ENCODE assay signal across 18 cellular contexts in genomic region chr3:46447535-46447934, GRCh38. TPM values are rescaled to one million over a fixed set of nuclear protein-coding genes. Genes with fewer than 3 reads are reported as not detected.
A peak's percentile ranks its signal among the peaks of the same experiment; 100 is the strongest.
DNase-seq lines count a peak whose midpoint lies in the region; TF ChIP-seq lines count a peak whose summit lies in the region.
"Had no signal": no experiment of that assay in that cellular context is flagged by ENCODE, and none has a peak within 500 bp of the region (broad histone marks: within the 10 kb centered on the region; RNA-seq: fewer than 3 reads in every experiment).

No MANE protein-coding gene starts in this region.

- no peaks in the 10 kb centered on the region for H3K9me3 Mint-ChIP-seq in activated naive CD8-positive, alpha-beta T cell treated with anti-CD3 and anti-CD28 coated beads for 36 hours
- H3K9me3 Mint-ChIP-seq: CD8-positive, alpha-beta memory T cell had no signal

- no peak overlapping the region for H3K4me3 Mint-ChIP-seq in activated naive CD8-positive, alpha-beta T cell treated with anti-CD3 and anti-CD28 coated beads for 36 hours
- H3K4me3 Mint-ChIP-seq: CD8-positive, alpha-beta memory T cell had no signal

- H3F3A ChIP-seq in Loucy (ENCODE audit: low read depth) = no peaks in the 10 kb centered on the region

- no peaks in the 10 kb centered on the region for H3K4me1 Mint-ChIP-seq in activated naive CD8-positive, alpha-beta T cell treated with anti-CD3 and anti-CD28 coated beads for 36 hours

- H3K36me3 ChIP-seq in Loucy (ENCODE audit: insufficient read depth, low read length) = no peaks in the 10 kb centered on the region
- H3K36me3 ChIP-seq: BE2C, MG63 had no signal

- H3K9me2 ChIP-seq in Loucy (replicated peaks; ENCODE audit: low read depth, low read length) = no peaks in the 10 kb centered on the region
- H3K9me2 ChIP-seq: SK-N-SH had no signal

- H3K4me1 ChIP-seq in Loucy (ENCODE audit: insufficient read depth, low read length, poor library complexity, severe bottlenecking) = peaks cover 4% of the 10 kb centered on the region
- H3K4me1 ChIP-seq: BE2C had no signal

- no peaks in the 10 kb centered on the region for H3K9me3 ChIP-seq in Loucy (ENCODE audit: insufficient read depth, low read depth, low read length)
- H3K9me3 ChIP-seq: BE2C, MG63, SK-N-SH had no signal

- DNase-seq in CD1c-positive myeloid dendritic cell (ENCODE audit: extremely low spot score) = peak; percentile 60
- DNase-seq in NOMO-1 treated with DMSO at 0.1 percent for 48 hours (lab: John Stamatoyannopoulos, UW; ENCODE audit: unreplicated experiment) = peak; percentile 75
- peak; percentile 42 for DNase-seq in islet precursor cell
- no peak for DNase-seq in NCI-H2081 (lab: John Stamatoyannopoulos, UW)
- DNase-seq in activated naive CD8-positive, alpha-beta T cell treated with anti-CD3 and anti-CD28 coated beads for 36 hours = no peak
- no peak for DNase-seq in nucleus accumbens (lab: John Stamatoyannopoulos, UW)
- DNase-seq: BE2C; CD8-positive, alpha-beta memory T cell; MG63; NCI-H1417 treated with DMSO at 0.1 percent for 48 hours; NCI-H446 treated with DMSO at 0.1 percent for 48 hours; NK-92 treated with Interleukin-12 subunit alpha and Interleukin-12 subunit beta, amount 100 ng/mL, for 24 hours; SK-N-SH; T-helper 1 cell had no signal

- no peaks in the 10 kb centered on the region for H3K27me3 ChIP-seq in Loucy (ENCODE audit: insufficient read depth, low read length, poor library complexity, severe bottlenecking)
- H3K27me3 ChIP-seq: BE2C, MG63 had no signal

- no peak overlapping the region for H3K4me2 ChIP-seq in Loucy (ENCODE audit: low read depth, low read length, poor library complexity, severe bottlenecking)
- H3K4me2 ChIP-seq: KMS-11, SK-N-SH had no signal

- H2AFZ ChIP-seq in Loucy (ENCODE audit: low read length) = 0 out of 2 replicates have a peak overlapping the region, but pooled peaks have one; percentile 6

- no peaks in the 10 kb centered on the region for H4K20me1 ChIP-seq in Loucy (ENCODE audit: insufficient read depth, low read length, poor library complexity, severe bottlenecking)

- H3K4me3 ChIP-seq in Loucy (ENCODE audit: low read length, poor library complexity, severe bottlenecking) = no peak overlapping the region
- H3K4me3 ChIP-seq: MG63 had no signal

- H3K9ac ChIP-seq in Loucy (ENCODE audit: low read depth, low read length, poor library complexity, severe bottlenecking) = no peak overlapping the region
- H3K9ac ChIP-seq: KMS-11, SK-N-SH had no signal

- H3K79me2 ChIP-seq in Loucy (ENCODE audit: insufficient read depth, low read length) = no peaks in the 10 kb centered on the region

- no peak for TF ChIP-seq CTCF in Loucy (conservative IDR thresholded peaks at IDR 0.05; ENCODE audit: low read length)

- no peaks in the 10 kb centered on the region for H3K36me3 Mint-ChIP-seq in activated naive CD8-positive, alpha-beta T cell treated with anti-CD3 and anti-CD28 coated beads for 36 hours
- H3K36me3 Mint-ChIP-seq: CD8-positive, alpha-beta memory T cell had no signal

- peaks cover 6% of the 10 kb centered on the region for H3K27me3 Mint-ChIP-seq in activated naive CD8-positive, alpha-beta T cell treated with anti-CD3 and anti-CD28 coated beads for 36 hours

- no peak overlapping the region for H3K27ac Mint-ChIP-seq in activated naive CD8-positive, alpha-beta T cell treated with anti-CD3 and anti-CD28 coated beads for 36 hours
- H3K27ac Mint-ChIP-seq: CD8-positive, alpha-beta memory T cell had no signal

RNA-seq across cellular contexts. Expression of gene LTF, which starts 17.2 kb away (rescaled TPM):
- not detected for total RNA-seq in activated naive CD8-positive, alpha-beta T cell treated with anti-CD3 and anti-CD28 coated beads for 36 hours
- total RNA-seq: CD8-positive, alpha-beta memory T cell; H7; HepG2 had no signal

RNA-seq across cellular contexts. Expression of gene CCRL2, which starts 40.5 kb away (rescaled TPM):
- 1 to 10 TPM; 3.1 to 3.4 TPM for total RNA-seq in activated naive CD8-positive, alpha-beta T cell treated with anti-CD3 and anti-CD28 coated beads for 36 hours
- total RNA-seq: H7, HepG2 had no signal

RNA-seq across cellular contexts. Expression of gene RTP3, which starts 50.2 kb away (rescaled TPM):
- not detected for total RNA-seq in activated naive CD8-positive, alpha-beta T cell treated with anti-CD3 and anti-CD28 coated beads for 36 hours
- total RNA-seq: CD8-positive, alpha-beta memory T cell had no signal

Comparison
In these comparisons a context has a peak if more than half of its experiments do, and no peak if none do; other contexts are left out.
1. DNase-seq: peak in CD1c-positive myeloid dendritic cell (single experiment), NOMO-1 treated with DMSO at 0.1 percent for 48 hours (single experiment) and islet precursor cell (single experiment); none in NCI-H2081 (0 of 2), activated naive CD8-positive, alpha-beta T cell treated with anti-CD3 and anti-CD28 coated beads for 36 hours (single experiment) and nucleus accumbens (0 of 56).